Comparison of ENCODE assay signal across 8 cellular contexts in the genomic region with DNA sequence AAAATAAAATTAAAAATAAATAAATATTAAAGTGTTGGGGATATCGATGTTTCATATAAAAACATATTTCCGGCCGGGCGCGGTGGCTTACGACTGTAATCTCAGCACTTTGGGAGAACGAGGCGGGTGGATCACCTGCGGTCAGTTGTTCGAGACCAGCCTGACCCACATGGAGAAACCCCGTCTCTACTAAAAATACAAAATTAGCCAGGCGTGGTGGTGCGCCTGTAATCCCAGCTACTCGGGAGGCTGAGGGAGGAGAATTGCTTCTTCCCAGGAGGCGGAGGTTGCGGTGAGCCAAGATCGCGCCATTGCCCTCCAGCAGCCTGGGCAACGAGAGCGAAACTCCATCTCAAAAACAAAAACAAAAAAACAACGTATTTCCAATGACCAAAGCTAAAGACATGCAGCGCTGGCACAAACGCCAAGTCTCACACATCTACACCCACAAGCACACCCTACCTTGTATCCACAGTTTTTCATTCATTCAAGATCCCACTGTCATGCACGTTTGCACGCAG. TPM values are rescaled to one million over a fixed set of nuclear protein-coding genes. Genes with fewer than 3 reads are reported as not detected.
A peak's percentile ranks its signal among the peaks of the same experiment; 100 is the strongest.
DNase-seq lines count a peak whose midpoint lies in the region; ATAC-seq and TF ChIP-seq lines count a peak whose summit lies in the region.

No MANE protein-coding gene starts in this region.

- DNase-seq in activated CD4-positive, alpha-beta T cell treated with anti-CD3 and anti-CD28 coated beads, Interleukin-2, amount 10 ng/mL, durations not matched to agents 7 days and 5 days = no peak
- DNase-seq in activated CD4-positive, alpha-beta T cell treated with anti-CD3 and anti-CD28 coated beads, Interleukin-2, amount 50 U/mL, for 4 hours = no peak
- no peak for DNase-seq in ascending aorta (ENCODE audit: low spot score in 2 of 2)
- DNase-seq in left lung = no peak
- no peak for DNase-seq in thoracic aorta (ENCODE audit: low spot score)
- DNase-seq in GM10266 (ENCODE audit: extremely low spot score) = no peak
- DNase-seq in putamen (ENCODE audit: low spot score) = no peak

- peaks cover 49% of the 10 kb centered on the region for H3K36me3 Mint-ChIP-seq in activated CD4-positive, alpha-beta T cell treated with anti-CD3 and anti-CD28 coated beads, Interleukin-2, amount 10 ng/mL, durations not matched to agents 7 days and 5 days (ENCODE audit: low read depth)

- peak overlapping the region; percentile 94 for H3K4me3 Mint-ChIP-seq in activated CD4-positive, alpha-beta T cell treated with anti-CD3 and anti-CD28 coated beads, Interleukin-2, amount 10 ng/mL, durations not matched to agents 7 days and 5 days

- CTCF ChIA-PET in activated CD4-positive, alpha-beta T cell treated with anti-CD3 and anti-CD28 coated beads, Interleukin-2, amount 10 ng/mL, durations not matched to agents 7 days and 5 days (lab: Charles Lee) = interaction anchor here (1.0 to 1.3 kb wide), 3 partner anchors 10 to 11 kb away, joined by 3 to 4 read pairs (median 3); no protein-coding TSS in a partner anchor

- H3K36me3 ChIP-seq in ascending aorta (peaks cover 23 to 39% of the 10 kb centered on the region in 2 donors), left lung (peaks cover 0 to 38% of the 10 kb centered on the region in 2 donors), thoracic aorta (peaks cover 30% of the 10 kb centered on the region)

- H3K4me1 Mint-ChIP-seq in activated CD4-positive, alpha-beta T cell treated with anti-CD3 and anti-CD28 coated beads, Interleukin-2, amount 10 ng/mL, durations not matched to agents 7 days and 5 days = peaks cover 37% of the 10 kb centered on the region

- no peaks in the 10 kb centered on the region for H3K27me3 ChIP-seq in ascending aorta
- no peaks in the 10 kb centered on the region for H3K27me3 ChIP-seq in left lung
- no peaks in the 10 kb centered on the region for H3K27me3 ChIP-seq in thoracic aorta (replicated peaks; ENCODE audit: insufficient read depth)

- H3K4me1 ChIP-seq in ascending aorta = peaks cover 6 to 7% of the 10 kb centered on the region in 2 donors
- H3K4me1 ChIP-seq in left lung = peaks cover 4 to 32% of the 10 kb centered on the region in 2 donors
- peaks cover 5 to 31% of the 10 kb centered on the region in 2 donors for H3K4me1 ChIP-seq in thoracic aorta (ENCODE audit: control insufficient read depth in 1 of 2, low read depth in 2 of 2)

- H3K27me3 Mint-ChIP-seq in activated CD4-positive, alpha-beta T cell treated with anti-CD3 and anti-CD28 coated beads, Interleukin-2, amount 10 ng/mL, durations not matched to agents 7 days and 5 days = no peaks in the 10 kb centered on the region

- peaks cover 19% of the 10 kb centered on the region for H3K9me3 Mint-ChIP-seq in activated CD4-positive, alpha-beta T cell treated with anti-CD3 and anti-CD28 coated beads, Interleukin-2, amount 10 ng/mL, durations not matched to agents 7 days and 5 days

- H3K9me3 ChIP-seq in ascending aorta (peaks cover 11 to 45% of the 10 kb centered on the region in 2 donors), left lung (peaks cover 0 to 45% of the 10 kb centered on the region in 2 donors), thoracic aorta (peaks cover 15% of the 10 kb centered on the region)

- H3K4me3 ChIP-seq in ascending aorta (peak overlapping the region; percentile 65 to 71), left lung (peak overlapping the region; percentile 85 to 88), thoracic aorta (peak overlapping the region; percentile 90)

- peak overlapping the region; percentile 87 to 95 for H3K27ac ChIP-seq in ascending aorta
- peak overlapping the region; percentile 88 to 91 for H3K27ac ChIP-seq in left lung
- peak overlapping the region; percentile 80 to 89 for H3K27ac ChIP-seq in thoracic aorta

- H3K27ac Mint-ChIP-seq in activated CD4-positive, alpha-beta T cell treated with anti-CD3 and anti-CD28 coated beads, Interleukin-2, amount 10 ng/mL, durations not matched to agents 7 days and 5 days = peak overlapping the region; percentile 92

- ATAC-seq in left lung (no peak), thoracic aorta (ENCODE audit: insufficient number of reproducible peaks, low FRiP score, low read depth) (no peak), HG02938 (IDR thresholded peaks at IDR 0.05; ENCODE audit: unreplicated experiment) (no peak)

- POLR2A ChIA-PET in activated CD4-positive, alpha-beta T cell treated with anti-CD3 and anti-CD28 coated beads, Interleukin-2, amount 10 ng/mL, durations not matched to agents 7 days and 5 days (lab: Charles Lee) = no interaction called here

- intact Hi-C loops in ascending aorta (cut with DNase I) (loop anchor here (2.0 to 10.0 kb wide), 7 partner anchors 96 to 782 kb away; a partner anchor contains a TSS), left lung (cut with DNase I) (no loop called here)

- TF ChIP-seq CTCF in ascending aorta (IDR thresholded peaks at IDR 0.05) (no peak), left lung (IDR thresholded peaks at IDR 0.05) (no peak), thoracic aorta (IDR thresholded peaks at IDR 0.05) (no peak), GM10266 (IDR thresholded peaks at IDR 0.05; ENCODE audit: control insufficient read depth, insufficient read depth, low read depth, missing control alignments) (no peak)

RNA-seq across cellular contexts. Expression of a gene that starts 0.9 kb away (rescaled TPM):
- 10 to 100 TPM in 1 of 2 experiments, 1 to 10 TPM in 1; 8.0 to 10.4 TPM for total RNA-seq in activated CD4-positive, alpha-beta T cell treated with anti-CD3 and anti-CD28 coated beads, Interleukin-2, amount 10 ng/mL, durations not matched to agents 7 days and 5 days
- total RNA-seq in ascending aorta = 0.11 TPM
- total RNA-seq in left lung = 1 to 10 TPM; 3.5 to 4.6 TPM
- total RNA-seq in thoracic aorta = 10 to 100 TPM in 1 of 2 donors, 1 to 10 TPM in 1; 4.6 to 13.3 TPM

RNA-seq across cellular contexts. Expression of a gene that starts 2.8 kb away (rescaled TPM):
- total RNA-seq in activated CD4-positive, alpha-beta T cell treated with anti-CD3 and anti-CD28 coated beads, Interleukin-2, amount 10 ng/mL, durations not matched to agents 7 days and 5 days = 1 to 10 TPM; 6.1 to 7.3 TPM
- total RNA-seq in ascending aorta (2.3 TPM), left lung (1 to 10 TPM; 4.1 to 4.8 TPM), thoracic aorta (10 to 100 TPM in 1 of 2 donors, 1 to 10 TPM in 1; 6.8 to 18.9 TPM)

RNA-seq across cellular contexts. Expression of a gene that starts 40.4 kb away (rescaled TPM):
- 1 to 10 TPM; 4.1 to 4.9 TPM for total RNA-seq in activated CD4-positive, alpha-beta T cell treated with anti-CD3 and anti-CD28 coated beads, Interleukin-2, amount 10 ng/mL, durations not matched to agents 7 days and 5 days
- total RNA-seq in ascending aorta (3.6 TPM), left lung (1 to 10 TPM; 3.5 to 4.8 TPM), thoracic aorta (10 to 100 TPM; 11.8 to 12.1 TPM)
